ENCODE assay signal across 8 cellular contexts in the genomic region with DNA sequence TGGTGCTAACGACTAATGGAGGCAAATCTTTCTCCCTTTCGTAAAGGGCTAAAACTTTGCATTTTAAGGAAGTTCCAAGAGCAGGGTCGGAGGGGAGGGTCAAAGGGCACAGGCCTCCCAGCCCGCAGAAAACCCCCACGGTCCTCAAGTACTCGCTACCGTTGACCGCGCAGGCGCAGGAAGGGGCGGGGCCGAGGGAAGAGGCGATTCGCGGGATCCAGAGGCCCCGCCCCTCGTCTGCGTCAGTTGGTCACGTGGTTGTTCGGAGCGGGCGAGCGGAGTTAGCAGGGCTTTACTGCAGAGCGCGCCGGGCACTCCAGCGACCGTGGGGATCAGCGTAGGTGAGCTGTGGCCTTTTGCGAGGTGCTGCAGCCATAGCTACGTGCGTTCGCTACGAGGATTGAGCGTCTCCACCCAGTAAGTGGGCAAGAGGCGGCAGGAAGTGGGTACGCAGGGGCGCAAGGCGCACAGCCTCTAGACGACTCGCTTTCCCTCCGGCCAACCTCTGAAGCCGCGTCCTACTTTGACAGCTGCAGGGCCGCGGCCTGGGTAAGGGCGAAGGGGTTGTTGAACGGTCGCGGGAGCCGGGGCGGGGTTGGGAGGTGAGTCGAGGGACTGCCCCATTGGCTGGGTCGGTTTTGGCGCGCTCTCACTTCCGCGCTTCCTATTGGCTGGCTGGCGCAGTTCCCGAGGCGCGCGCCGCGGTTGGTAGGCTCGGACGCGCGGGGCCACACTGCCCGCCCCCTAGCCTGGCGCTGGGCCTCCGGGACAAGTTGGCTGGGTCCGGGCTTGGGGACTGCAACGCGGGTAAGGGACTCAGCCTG. TPM values are rescaled to one million over a fixed set of nuclear protein-coding genes. Genes with fewer than 3 reads are reported as not detected.
A peak's percentile ranks its signal among the peaks of the same experiment; 100 is the strongest.
DNase-seq lines count a peak whose midpoint lies in the region; ATAC-seq and TF ChIP-seq lines count a peak whose summit lies in the region.

Gene GMNN (plus strand): TSS at position 242 of the 824 bp plus-strand sequence. CDS start 2,310 bp downstream, outside the sequence.

- ATAC-seq in GM21360 (IDR thresholded peaks at IDR 0.05; ENCODE audit: unreplicated experiment): peak; percentile 90
- peak; percentile 99 for ATAC-seq in lung (ENCODE audit: insufficient read depth, low FRiP score)

- DNase-seq in COLO829 (ENCODE audit: low spot score) (peak; percentile 93), HT-29 (ENCODE audit: low spot score) (peak; percentile 97), lung (ENCODE audit: low spot score) (peak; percentile 99)
- DNase-seq in NK-92 treated with Interleukin-12 subunit alpha and Interleukin-12 subunit beta, amount 100 ng/mL, for 24 hours (lab: John Stamatoyannopoulos, UW): peak; percentile 97
- DNase-seq in activated CD8-positive, alpha-beta memory T cell treated with anti-CD3 and anti-CD28 coated beads for 24 hours: peak; percentile 99
- DNase-seq in effector CD4-positive, alpha-beta T cell: peak; percentile 99
- DNase-seq in stimulated activated CD4-positive, alpha-beta T cell treated with anti-CD3 and anti-CD28 coated beads, TNF-alpha, amount 100 ng/mL, for 24 hours (ENCODE audit: low read depth in 3 of 3): peak; percentile 96 to 99 (median 96)

- peak within 1 kb of the TSS; percentile 80 to 96 for H3K27ac ChIP-seq in lung (ENCODE audit: low read depth in 1 of 2, low read length in 1 of 2)

- 0% methylated on average over 74 to 75 of the region's 75 CpGs for WGBS in lung, 2 donors

- TF ChIP-seq CTCF in lung (IDR thresholded peaks at IDR 0.05; ENCODE audit: control extremely low read depth, extremely low read depth): no peak

- peak within 1 kb of the TSS; percentile 88 for H3K4me3 ChIP-seq in lung

- H3K27me3 ChIP-seq in lung (ENCODE audit: control insufficient read depth, insufficient read depth): no peaks in the 10 kb centered on the region

- no peaks in the 10 kb centered on the region for H3K4me1 ChIP-seq in lung (ENCODE audit: control insufficient read depth in 2 of 2, insufficient read depth in 2 of 2, low read length in 2 of 2)

- H3K36me3 ChIP-seq in lung (ENCODE audit: control insufficient read depth in 2 of 2, insufficient read depth in 2 of 2, low read length in 2 of 2): no peaks in the 10 kb centered on the region

- no peaks in the 10 kb centered on the region for H3K9me3 ChIP-seq in lung (ENCODE audit: control insufficient read depth in 2 of 2, insufficient read depth in 1 of 2, low read length in 1 of 2)

RNA-seq across cellular contexts. Expression of gene GMNN, which starts in this region (rescaled TPM):
- total RNA-seq in HT-29 (2014; rRNA removed; shearing (Covaris generic)): 43.3 and 47.5 TPM in 2 replicates
- 10 to 100 TPM; 15.5 to 18.3 TPM for total RNA-seq in lung
- 10 to 100 TPM; 11.4 to 12.1 TPM for polyA plus RNA-seq in lung

Comparison
In these comparisons a context has a peak if more than half of its experiments do, and no peak if none do; other contexts are left out.
1. Peak in every context shown above with its lines: DNase-seq, ATAC-seq, H3K4me3 ChIP-seq and H3K27ac ChIP-seq.